In the genomic region with DNA sequence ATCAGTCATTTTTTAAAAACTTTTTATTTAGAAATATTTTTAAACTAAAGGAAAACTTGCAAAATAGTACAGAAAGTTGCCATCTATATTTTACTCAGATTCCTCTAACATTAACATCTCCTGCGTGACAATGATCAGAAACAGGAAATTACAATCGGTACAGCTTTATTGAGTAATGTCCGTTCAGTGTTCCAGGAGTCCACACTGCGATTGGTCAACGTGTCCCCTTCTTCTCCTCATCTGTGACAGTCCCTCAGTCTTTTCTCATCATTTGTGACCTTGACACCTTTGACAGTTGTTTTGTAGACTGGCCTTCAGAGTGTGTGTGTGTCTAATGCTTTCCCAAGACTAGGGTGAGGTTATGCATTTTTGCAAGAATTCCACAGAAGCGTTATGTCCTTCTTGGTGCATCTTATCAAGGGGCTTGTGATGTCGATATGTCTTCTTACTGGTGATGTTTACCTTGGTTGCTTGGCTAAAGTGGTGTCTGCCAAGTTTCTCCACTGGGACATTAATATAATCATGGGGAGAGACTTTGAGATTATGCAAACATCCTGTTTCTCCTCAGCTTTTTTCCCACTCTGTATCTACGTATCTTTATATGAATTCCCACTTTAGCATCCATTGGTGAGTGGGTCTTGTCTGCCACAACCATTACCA, we compare ENCODE assay signal across 18 cellular contexts.
"Had no signal": no experiment of that assay in that cellular context is flagged by ENCODE, and none has a peak within 500 bp of the region (broad histone marks: within the 10 kb centered on the region; RNA-seq: fewer than 3 reads in every experiment).

No MANE protein-coding gene starts in this region.

- DNase-seq: activated CD4-positive, alpha-beta T cell treated with anti-CD3 and anti-CD28 coated beads for 36 hours; activated CD4-positive, alpha-beta T cell treated with anti-CD3 and anti-CD28 coated beads, Interleukin-2, amount 50 U/mL, for 48 hours; activated gamma-delta T cell treated with Interleukin-2 at 50 U/mL for 16 hours; activated T-cell treated with anti-CD3 and anti-CD28 coated beads for 4 hours; adrenal gland; dorsolateral prefrontal cortex; heart left ventricle; left lung; mammary epithelial cell; midbrain; nephron progenitor cell; stimulated activated CD4-positive, alpha-beta T cell treated with anti-CD3 and anti-CD28 coated beads, Interleukin-12 subunit alpha, Interleukin-12 subunit beta, amount 100 ng/mL, for 4 hours; stimulated activated CD4-positive, alpha-beta T cell treated with anti-CD3 and anti-CD28 coated beads, Interleukin-1b, Interleukin-23, amount 100 ng/mL, for 48 hours; stimulated activated CD8-positive, alpha-beta memory T cell treated with anti-CD3 and anti-CD28 coated beads, Interleukin-4, amount 100 ng/mL, for 48 hours; stimulated activated naive CD4-positive, alpha-beta T cell had no signal

- H3K4me3 ChIP-seq: adrenal gland, cardiac muscle cell, dorsolateral prefrontal cortex, heart left ventricle, left lung, prostate gland, right atrium auricular region had no signal
